In the genomic region with DNA sequence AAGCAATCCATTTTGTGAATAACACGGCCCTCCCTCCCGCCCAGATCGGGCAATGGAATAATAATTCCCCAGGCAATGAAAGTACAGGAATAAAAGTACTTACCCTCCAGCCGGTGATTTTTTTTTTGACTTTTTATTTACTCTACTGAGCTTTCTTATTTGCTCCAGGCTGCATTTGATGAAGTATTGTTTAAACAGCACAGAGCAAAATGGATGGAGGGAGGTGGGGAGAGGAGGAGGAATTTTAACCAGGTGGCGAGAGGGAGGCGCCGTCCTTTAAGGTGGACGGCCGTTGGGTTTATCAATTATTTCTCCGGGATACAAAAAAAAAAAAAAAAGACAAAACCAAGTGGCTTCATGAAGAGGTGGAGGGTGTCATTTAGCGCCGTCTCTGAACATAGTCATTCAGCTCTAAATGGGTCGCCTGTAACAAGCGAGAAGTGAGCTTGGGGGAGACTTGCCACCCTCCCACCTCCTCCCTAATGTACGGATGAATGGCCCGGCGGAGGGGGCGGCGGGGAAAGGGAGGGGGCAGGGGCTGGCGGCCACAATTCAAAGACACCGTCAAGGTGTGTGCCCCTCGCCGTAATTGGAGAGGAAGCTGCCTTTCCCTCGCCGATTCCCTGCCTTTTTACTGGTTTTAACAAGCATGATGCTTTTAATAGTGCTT, we compare ENCODE assay signal across 17 cellular contexts.
DNase-seq lines count a peak whose midpoint lies in the region; ATAC-seq and TF ChIP-seq lines count a peak whose summit lies in the region.
"Had no signal": no experiment of that assay in that cellular context is flagged by ENCODE, and none has a peak within 500 bp of the region (broad histone marks: within the 10 kb centered on the region; RNA-seq: fewer than 3 reads in every experiment).

No MANE protein-coding gene starts in this region.

- H3K27me3 ChIP-seq in HUES64 (ENCODE audit: insufficient read depth, low read length) (no peaks in the 10 kb centered on the region), hepatocyte (peaks cover 25% of the 10 kb centered on the region)
- H3K27me3 ChIP-seq: uterus had no signal

- no peaks in the 10 kb centered on the region for H4K20me1 ChIP-seq in hepatocyte (ENCODE audit: insufficient read depth, poor library complexity, severe bottlenecking)

- H3K4me1 ChIP-seq in HUES64 (ENCODE audit: insufficient read depth, low read length) (peaks cover 13% of the 10 kb centered on the region), hepatocyte (ENCODE audit: insufficient read depth) (no peaks in the 10 kb centered on the region)
- H3K4me1 ChIP-seq: uterus had no signal

- DNase-seq in NCI-H345 (lab: John Stamatoyannopoulos, UW) (peak; percentile 54), hepatocyte (ENCODE audit: low spot score) (no peak), retinal pigment epithelial cell (ENCODE audit: low read depth) (no peak)
- DNase-seq in activated CD8-positive, alpha-beta T cell treated with anti-CD3 and anti-CD28 coated beads for 36 hours: no peak
- no peak for DNase-seq in T-helper 2 cell treated with Interferon-gamma antibody and Interleukin-4, amounts not matched to agents 5 μg/mL and 100 μg/mL, for 36 hours (ENCODE audit: low spot score)
- DNase-seq: activated CD4-positive, alpha-beta T cell treated with anti-CD3 and anti-CD28 coated beads for 4 hours; DND-41; effector memory CD8-positive, alpha-beta T cell; foreskin melanocyte; Right ventricle myocardium superior; stimulated activated naive B cell treated with anti-CD40 and anti-IgM and Interleukin-4, amounts not matched to agents 10 μg/mL and 1 μg/mL and 100 μg/mL, for 72 hours; T-helper 17 cell; uterus had no signal

- CTCF ChIA-PET in activated CD8-positive, alpha-beta T cell treated with anti-CD3 and anti-CD28 coated beads for 36 hours (lab: Charles Lee): no interaction called here

- H3K4me3 ChIP-seq in HUES64 (ENCODE audit: low read length) (peak overlapping the region; percentile 25; the same call in 1 of the 2 replicates), hepatocyte (no peak overlapping the region), retinal pigment epithelial cell (ENCODE audit: low read length) (peak overlapping the region; percentile 24)
- H3K4me3 ChIP-seq: skin epidermis, uterus had no signal

- POLR2A ChIA-PET in activated CD8-positive, alpha-beta T cell treated with anti-CD3 and anti-CD28 coated beads for 36 hours (lab: Charles Lee): interaction anchor here (0.7 kb wide), 1 partner anchor 25 kb away, joined by 3 read pairs; no protein-coding TSS in a partner anchor

- peak overlapping the region; percentile 62 for H3K4me2 ChIP-seq in hepatocyte

- H3K9me3 Mint-ChIP-seq in activated CD8-positive, alpha-beta T cell treated with anti-CD3 and anti-CD28 coated beads for 36 hours: peaks cover 2% of the 10 kb centered on the region
- peaks cover 10% of the 10 kb centered on the region for H3K9me3 Mint-ChIP-seq in T-helper 2 cell treated with Interferon-gamma antibody and Interleukin-4, amounts not matched to agents 5 μg/mL and 100 μg/mL, for 36 hours
- H3K9me3 Mint-ChIP-seq: activated naive CD4-positive, alpha-beta T cell treated with anti-CD3 and anti-CD28 coated beads, Interleukin-2, amount 50 U/mL, for 24 hours had no signal

- intact Hi-C loops in activated CD8-positive, alpha-beta T cell treated with anti-CD3 and anti-CD28 coated beads for 36 hours (cut with micrococcal nuclease): no loop called here

- H3K36me3 ChIP-seq in HUES64 (ENCODE audit: insufficient read depth, low read length) (no peaks in the 10 kb centered on the region), hepatocyte (replicated peaks; ENCODE audit: insufficient read depth, low read depth) (no peaks in the 10 kb centered on the region)
- H3K36me3 ChIP-seq: uterus had no signal

- no peaks in the 10 kb centered on the region for H3K79me2 ChIP-seq in hepatocyte

- TF ChIP-seq CTCF in hepatocyte (IDR thresholded peaks at IDR 0.05; ENCODE audit: poor library complexity): no peak
- no peak for TF ChIP-seq CTCF in retinal pigment epithelial cell (conservative IDR thresholded peaks at IDR 0.05; ENCODE audit: low read depth, low read length)
- no peak for TF ChIP-seq CTCF in activated CD8-positive, alpha-beta T cell treated with anti-CD3 and anti-CD28 coated beads for 36 hours (IDR thresholded peaks at IDR 0.05)

- no peak overlapping the region for H3K27ac ChIP-seq in HUES64 (ENCODE audit: low read depth, low read length)
- no peak overlapping the region for H3K27ac ChIP-seq in hepatocyte
- H3K27ac ChIP-seq: skin epidermis, uterus had no signal

- peaks cover 7% of the 10 kb centered on the region for H3K4me1 Mint-ChIP-seq in activated CD8-positive, alpha-beta T cell treated with anti-CD3 and anti-CD28 coated beads for 36 hours (ENCODE audit: low read depth)
- no peaks in the 10 kb centered on the region for H3K4me1 Mint-ChIP-seq in T-helper 2 cell treated with Interferon-gamma antibody and Interleukin-4, amounts not matched to agents 5 μg/mL and 100 μg/mL, for 36 hours (ENCODE audit: low read depth)

- no peak overlapping the region for H3K27ac Mint-ChIP-seq in activated CD8-positive, alpha-beta T cell treated with anti-CD3 and anti-CD28 coated beads for 36 hours
- H3K27ac Mint-ChIP-seq in T-helper 2 cell treated with Interferon-gamma antibody and Interleukin-4, amounts not matched to agents 5 μg/mL and 100 μg/mL, for 36 hours: no peak overlapping the region
- H3K27ac Mint-ChIP-seq: activated naive CD4-positive, alpha-beta T cell treated with anti-CD3 and anti-CD28 coated beads, Interleukin-2, amount 50 U/mL, for 24 hours; effector memory CD8-positive, alpha-beta T cell; stimulated activated naive B cell treated with anti-CD40 and anti-IgM and Interleukin-4, amounts not matched to agents 10 μg/mL and 1 μg/mL and 100 μg/mL, for 72 hours; T-helper 17 cell had no signal

- no peak overlapping the region for H2AFZ ChIP-seq in hepatocyte

- no peaks in the 10 kb centered on the region for H3K9me2 ChIP-seq in hepatocyte (replicated peaks; ENCODE audit: insufficient read depth)

- ATAC-seq in activated CD8-positive, alpha-beta T cell treated with anti-CD3 and anti-CD28 coated beads for 36 hours: no peak
- ATAC-seq in GM21619 (IDR thresholded peaks at IDR 0.05; ENCODE audit: unreplicated experiment): no peak
- ATAC-seq: effector memory CD8-positive, alpha-beta T cell; stimulated activated naive B cell treated with anti-CD40 and anti-IgM and Interleukin-4, amounts not matched to agents 10 μg/mL and 1 μg/mL and 100 μg/mL, for 72 hours; T-helper 17 cell had no signal

- H3K4me3 Mint-ChIP-seq in activated CD8-positive, alpha-beta T cell treated with anti-CD3 and anti-CD28 coated beads for 36 hours: no peak overlapping the region
- H3K4me3 Mint-ChIP-seq in T-helper 2 cell treated with Interferon-gamma antibody and Interleukin-4, amounts not matched to agents 5 μg/mL and 100 μg/mL, for 36 hours: no peak overlapping the region
- H3K4me3 Mint-ChIP-seq: activated naive CD4-positive, alpha-beta T cell treated with anti-CD3 and anti-CD28 coated beads, Interleukin-2, amount 50 U/mL, for 24 hours; effector memory CD8-positive, alpha-beta T cell; stimulated activated naive B cell treated with anti-CD40 and anti-IgM and Interleukin-4, amounts not matched to agents 10 μg/mL and 1 μg/mL and 100 μg/mL, for 72 hours; T-helper 17 cell had no signal

- peaks cover 23% of the 10 kb centered on the region for H3K27me3 Mint-ChIP-seq in activated CD8-positive, alpha-beta T cell treated with anti-CD3 and anti-CD28 coated beads for 36 hours
- peaks cover 23% of the 10 kb centered on the region for H3K27me3 Mint-ChIP-seq in T-helper 2 cell treated with Interferon-gamma antibody and Interleukin-4, amounts not matched to agents 5 μg/mL and 100 μg/mL, for 36 hours (ENCODE audit: low read depth)
- H3K27me3 Mint-ChIP-seq: T-helper 17 cell had no signal

- H3K9me3 ChIP-seq in HUES64 (ENCODE audit: insufficient read depth, low read depth, low read length) (no peaks in the 10 kb centered on the region), hepatocyte (ENCODE audit: low read depth) (no peaks in the 10 kb centered on the region)
- H3K9me3 ChIP-seq: uterus had no signal

- no peak overlapping the region for H3K9ac ChIP-seq in HUES64 (ENCODE audit: low read depth, low read length)

- 81% methylated on average over 24 of the region's 25 CpGs for WGBS in HUES64
- WGBS in hepatocyte (ENCODE audit: low lambda C conversion rate, missing lambda C conversion rate): 45% methylated on average over 18 of the region's 25 CpGs

- peaks cover 4% of the 10 kb centered on the region for H3K36me3 Mint-ChIP-seq in activated CD8-positive, alpha-beta T cell treated with anti-CD3 and anti-CD28 coated beads for 36 hours (ENCODE audit: low read depth)
- no peaks in the 10 kb centered on the region for H3K36me3 Mint-ChIP-seq in T-helper 2 cell treated with Interferon-gamma antibody and Interleukin-4, amounts not matched to agents 5 μg/mL and 100 μg/mL, for 36 hours (ENCODE audit: low read depth)
